ENCODE assay signal across 12 cellular contexts in genomic region chr20:38377838-38378237, GRCh38. TPM values are rescaled to one million over a fixed set of nuclear protein-coding genes. Genes with fewer than 3 reads are reported as not detected.
"Had no signal": no experiment of that assay in that cellular context is flagged by ENCODE, and none has a peak within 500 bp of the region (broad histone marks: within the 10 kb centered on the region; RNA-seq: fewer than 3 reads in every experiment).

No MANE protein-coding gene starts in this region.

RNA-seq across cellular contexts. Expression of gene LBP, which starts 31.6 kb away (rescaled TPM):
- total RNA-seq: activated naive CD4-positive, alpha-beta T cell treated with anti-CD3 and anti-CD28 coated beads for 36 hours; activated naive CD4-positive, alpha-beta T cell treated with anti-CD3 and anti-CD28 coated beads, Interleukin-2, amount 50 U/mL, for 72 hours; activated naive CD8-positive, alpha-beta T cell treated with anti-CD3 and anti-CD28 coated beads for 36 hours; activated naive CD8-positive, alpha-beta T cell treated with anti-CD3 and anti-CD28 coated beads, Interleukin-2, amount 10 ng/mL, durations not matched to agents 7 days and 5 days; activated T-cell treated with anti-CD3 and anti-CD28 coated beads, Interleukin-2, amount 50 U/mL, for 72 hours; activated T-helper 1 cell treated with anti-CD3 and anti-CD28 coated beads, Interleukin-12 subunit alpha, Interleukin-12 subunit beta, Interleukin-2, Interleukin-4 antibody, amounts not matched to agents 30 ng/mL and 10 ng/mL and 1 ng/mL, durations not matched to agents 14 hours and 24 hours and 36 hours; activated T-helper 17 cell treated with anti-CD3 and anti-CD28 coated beads, Interleukin-2, amount 50 U/mL, for 72 hours; activated T-helper 2 cell treated with anti-CD3 and anti-CD28 coated beads, Interferon-gamma antibody, Interleukin-2, Interleukin-4, amounts not matched to agents 10 μg/mL and 5 μg/mL and 100 μg/mL, durations not matched to agents 14 hours and 24 hours and 36 hours; astrocyte; bronchial epithelial cell; cardiac muscle cell; chondrocyte had no signal
- polyA plus RNA-seq: cardiac muscle cell had no signal
